ENCODE assay signal across 10 cellular contexts in the genomic region with DNA sequence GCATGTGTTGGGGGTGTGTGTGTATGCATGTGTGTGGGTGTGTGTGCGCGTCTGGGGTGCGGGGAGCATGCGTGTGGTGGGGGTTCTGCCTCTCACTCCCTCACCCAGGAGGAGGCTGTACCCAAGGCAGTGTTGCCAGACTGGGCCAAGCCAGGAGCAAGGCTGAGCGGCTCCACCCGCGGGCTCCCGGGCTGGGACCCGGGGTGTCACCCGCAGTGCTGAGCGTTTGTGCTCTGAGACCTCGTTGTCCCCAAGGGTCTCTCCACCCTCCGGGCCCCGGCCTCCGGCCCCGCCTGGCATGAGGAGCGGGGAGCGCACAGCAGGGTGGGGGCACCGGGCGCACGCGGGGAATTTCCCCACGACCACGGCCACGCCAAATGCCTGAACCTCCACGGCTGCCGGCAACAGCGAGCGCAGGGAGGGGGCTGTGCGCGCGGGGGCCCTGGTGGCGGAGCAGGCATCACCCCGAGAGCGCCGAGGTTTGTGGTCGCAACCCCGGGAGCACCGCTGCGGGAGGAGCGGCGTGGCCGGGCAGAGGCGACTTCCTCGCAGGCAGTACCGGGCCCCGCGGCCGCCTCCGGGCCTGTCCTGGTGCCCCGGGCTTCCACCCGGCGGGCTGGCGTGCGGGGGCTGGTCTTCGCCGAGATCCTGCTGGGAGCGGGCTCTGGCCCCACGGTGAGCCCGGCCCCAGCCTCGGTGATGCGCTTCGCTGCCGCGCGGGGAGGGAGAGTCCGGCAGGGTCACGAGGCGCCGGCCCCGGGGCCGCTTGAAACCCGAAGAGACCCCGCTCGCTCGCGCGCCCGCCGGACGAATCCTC. TPM values are rescaled to one million over a fixed set of nuclear protein-coding genes. Genes with fewer than 3 reads are reported as not detected.
DNase-seq lines count a peak whose midpoint lies in the region; ATAC-seq and TF ChIP-seq lines count a peak whose summit lies in the region.
"Had no signal": no experiment of that assay in that cellular context is flagged by ENCODE, and none has a peak within 500 bp of the region (broad histone marks: within the 10 kb centered on the region; RNA-seq: fewer than 3 reads in every experiment).

No MANE protein-coding gene starts in this region.

- peaks cover 6% of the 10 kb centered on the region for H3K79me1 ChIP-seq in neuronal stem cell (ENCODE audit: low read depth, low read length)

- no peak overlapping the region for H2BK5ac ChIP-seq in neuronal stem cell (ENCODE audit: low read length)

- peaks cover 4 to 17% of the 10 kb centered on the region in 2 donors for H3K36me3 ChIP-seq in neuronal stem cell (replicated peaks in 1 of 2; ENCODE audit: control insufficient read depth in 2 of 2, insufficient read depth in 2 of 2, low read length in 2 of 2)

- CTCF ChIA-PET in activated CD8-positive, alpha-beta T cell treated with anti-CD3 and anti-CD28 coated beads for 36 hours (lab: Charles Lee), result no interaction called here

- TF ChIP-seq CTCF in GM12864 (IDR thresholded peaks at IDR 0.05; ENCODE audit: low read depth, low read length, missing control alignments) (no peak), fibroblast of the aortic adventitia (IDR thresholded peaks at IDR 0.05; ENCODE audit: insufficient read depth, low read length) (no peak)
- no peak for TF ChIP-seq CTCF in activated CD8-positive, alpha-beta T cell treated with anti-CD3 and anti-CD28 coated beads for 36 hours (IDR thresholded peaks at IDR 0.05)

- no peak for DNase-seq in GM12864 (ENCODE audit: low read depth)
- peak; percentile 18 for DNase-seq in activated CD8-positive, alpha-beta T cell treated with anti-CD3 and anti-CD28 coated beads for 36 hours
- DNase-seq in fibroblast of the aortic adventitia (ENCODE audit: low read depth), result no peak
- no peak for DNase-seq in neuronal stem cell (ENCODE audit: low spot score)
- DNase-seq in middle frontal gyrus (ENCODE audit: extremely low spot score, low spot score), result no peak
- no peak for DNase-seq in NCI-H226
- no peak for DNase-seq in cerebellum (ENCODE audit: low spot score)

- H3K4me1 Mint-ChIP-seq in activated CD8-positive, alpha-beta T cell treated with anti-CD3 and anti-CD28 coated beads for 36 hours (ENCODE audit: low read depth), result peaks cover 9% of the 10 kb centered on the region

- H3K9me3 ChIP-seq in neuronal stem cell (replicated peaks in 1 of 2; ENCODE audit: control insufficient read depth in 2 of 2, insufficient read depth in 1 of 2, low read depth in 1 of 2, low read length in 2 of 2), result peaks cover 0 to 12% of the 10 kb centered on the region in 2 donors

- peak overlapping the region; percentile 98 for H3K18ac ChIP-seq in neuronal stem cell (ENCODE audit: low read length)

- H3K27me3 Mint-ChIP-seq in activated CD8-positive, alpha-beta T cell treated with anti-CD3 and anti-CD28 coated beads for 36 hours, result peaks cover 20% of the 10 kb centered on the region

- H2AFZ ChIP-seq in neuronal stem cell (ENCODE audit: low read length), result peak overlapping the region; percentile 83

- intact Hi-C loops in activated CD8-positive, alpha-beta T cell treated with anti-CD3 and anti-CD28 coated beads for 36 hours (cut with micrococcal nuclease), result no loop called here

- no CpG with 5 or more reads among the region's 81 CpGs for WGBS in neuronal stem cell (ENCODE audit: extremely low coverage in 2 of 2, insufficient read length in 2 of 2, insufficient replicate concordance in 1 of 2), 2 donors

- H3K9ac ChIP-seq in neuronal stem cell (ENCODE audit: low read depth, low read length, poor library complexity), result peak overlapping the region; percentile 91
- H3K9ac ChIP-seq: KMS-11 had no signal

- H3K27me3 ChIP-seq in neuronal stem cell (ENCODE audit: control insufficient read depth in 3 of 3, insufficient read depth in 3 of 3, low read depth in 1 of 3, low read length in 3 of 3), result peaks cover 0 to 24% (median 24%) of the 10 kb centered on the region in 3 experiments

- ATAC-seq in activated CD8-positive, alpha-beta T cell treated with anti-CD3 and anti-CD28 coated beads for 36 hours, result peak; percentile 35
- ATAC-seq in HG02571 (IDR thresholded peaks at IDR 0.05; ENCODE audit: unreplicated experiment), result no peak

- no peak overlapping the region for H4K8ac ChIP-seq in neuronal stem cell (ENCODE audit: low read depth, low read length)

- H4K91ac ChIP-seq in neuronal stem cell (ENCODE audit: low read depth, low read length, poor library complexity), result no peak overlapping the region

- H2BK15ac ChIP-seq in neuronal stem cell (ENCODE audit: low read length), result peak overlapping the region; percentile 84

- no peaks in the 10 kb centered on the region for H3K9me3 Mint-ChIP-seq in activated CD8-positive, alpha-beta T cell treated with anti-CD3 and anti-CD28 coated beads for 36 hours

- POLR2A ChIA-PET in activated CD8-positive, alpha-beta T cell treated with anti-CD3 and anti-CD28 coated beads for 36 hours (lab: Charles Lee), result no interaction called here

- peak overlapping the region; percentile 55 for H3K4me3 Mint-ChIP-seq in activated CD8-positive, alpha-beta T cell treated with anti-CD3 and anti-CD28 coated beads for 36 hours

- peak overlapping the region; percentile 81 for H2BK120ac ChIP-seq in neuronal stem cell (ENCODE audit: low read depth, low read length)

- peak overlapping the region; percentile 81 for H2AK5ac ChIP-seq in neuronal stem cell (ENCODE audit: low read depth, low read length)

- peaks cover 3% of the 10 kb centered on the region for H3K36me3 Mint-ChIP-seq in activated CD8-positive, alpha-beta T cell treated with anti-CD3 and anti-CD28 coated beads for 36 hours (ENCODE audit: low read depth)

- no peak overlapping the region for H3K27ac Mint-ChIP-seq in activated CD8-positive, alpha-beta T cell treated with anti-CD3 and anti-CD28 coated beads for 36 hours

- peak overlapping the region; percentile 94 for H3K14ac ChIP-seq in neuronal stem cell (ENCODE audit: low read length)

- H3K27ac ChIP-seq in neuronal stem cell (replicated peaks; ENCODE audit: low read length), result no peak overlapping the region
- H3K27ac ChIP-seq: KMS-11 had no signal

- H3K23ac ChIP-seq in neuronal stem cell (ENCODE audit: low read depth, low read length, poor library complexity), result peak overlapping the region; percentile 89

- H3K4me3 ChIP-seq in GM12864 (ENCODE audit: low read depth, low read length), result peak overlapping the region; percentile 30
- H3K4me3 ChIP-seq in fibroblast of the aortic adventitia (ENCODE audit: low read depth, low read length), result peak overlapping the region; percentile 69
- H3K4me3 ChIP-seq in neuronal stem cell (ENCODE audit: low read length in 2 of 2), result peak overlapping the region; percentile 20 to 80

- peak overlapping the region; percentile 37 for H3K4ac ChIP-seq in neuronal stem cell (ENCODE audit: low read length)

- peak overlapping the region; percentile 73 for H2BK12ac ChIP-seq in neuronal stem cell (ENCODE audit: low read length)

- H3K4me1 ChIP-seq in neuronal stem cell (ENCODE audit: control insufficient read depth in 2 of 2, insufficient read depth in 1 of 2, low read depth in 1 of 2, low read length in 2 of 2), result peaks cover 0 to 5% of the 10 kb centered on the region in 2 donors

- peak overlapping the region; percentile 89 for H3K4me2 ChIP-seq in neuronal stem cell (ENCODE audit: insufficient read depth, low read length, poor library complexity, severe bottlenecking)
- H3K4me2 ChIP-seq: KMS-11 had no signal

RNA-seq across cellular contexts. Expression of gene OCA2, which starts 7.4 kb away (rescaled TPM):
- not detected for total RNA-seq in activated CD8-positive, alpha-beta T cell treated with anti-CD3 and anti-CD28 coated beads for 36 hours
- total RNA-seq in fibroblast of the aortic adventitia (ENCODE audit: low replicate concordance) (not detected in 2 replicates), cerebellum (0.73 TPM)
- polyA plus RNA-seq in neuronal stem cell (2013, experiment 1 of 2), result 0.81 TPM
- 0.75 TPM for polyA plus RNA-seq in neuronal stem cell (2013, experiment 2 of 2)
- total RNA-seq: myocyte had no signal
